In genomic region chr5:1061292-1061691, GRCh38 we compare ENCODE assay signal across 3 cellular contexts. TPM values are rescaled to one million over a fixed set of nuclear protein-coding genes. Genes with fewer than 3 reads are reported as not detected.
"Had no signal": no experiment of that assay in that cellular context is flagged by ENCODE, and none has a peak within 500 bp of the region (broad histone marks: within the 10 kb centered on the region; RNA-seq: fewer than 3 reads in every experiment).

No MANE protein-coding gene starts in this region.

RNA-seq across cellular contexts. Expression of gene NKD2, which starts 52.7 kb away (rescaled TPM):
- total RNA-seq: gastrocnemius medialis, myocyte had no signal
- polyA plus RNA-seq: immature natural killer cell had no signal
